ENCODE assay signal across 24 cellular contexts in the genomic region with DNA sequence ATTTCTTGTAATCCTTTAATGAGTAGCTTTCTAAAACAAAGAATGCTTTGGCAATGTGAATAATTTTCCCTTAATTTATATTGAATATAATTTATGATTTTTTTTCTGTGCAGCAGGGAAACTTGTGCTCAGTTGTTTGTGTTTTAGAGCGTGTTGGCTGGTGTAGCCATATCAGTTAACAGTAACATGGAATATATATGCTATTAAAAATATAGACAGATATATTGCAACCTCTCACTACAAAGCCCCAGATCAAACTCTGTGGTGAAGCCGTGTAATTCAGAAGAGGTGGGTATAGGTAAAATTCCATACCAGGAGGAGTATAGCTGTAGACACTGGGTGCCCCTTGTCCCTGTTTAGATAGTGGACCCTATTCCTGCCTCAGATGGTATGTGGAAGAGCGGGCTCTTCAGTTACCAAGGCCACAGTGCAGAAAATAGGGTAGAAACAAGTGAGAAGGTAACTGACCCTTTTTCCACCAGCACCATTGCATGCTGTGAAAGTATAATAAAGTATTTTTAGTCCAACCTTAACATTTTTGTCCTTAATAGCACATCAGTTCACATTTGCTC. TPM values are rescaled to one million over a fixed set of nuclear protein-coding genes. Genes with fewer than 3 reads are reported as not detected.
DNase-seq lines count a peak whose midpoint lies in the region; ATAC-seq and TF ChIP-seq lines count a peak whose summit lies in the region.
"Had no signal": no experiment of that assay in that cellular context is flagged by ENCODE, and none has a peak within 500 bp of the region (broad histone marks: within the 10 kb centered on the region; RNA-seq: fewer than 3 reads in every experiment).

No MANE protein-coding gene starts in this region.

- no peak overlapping the region for H3K9ac ChIP-seq in KMS-11

- no peak overlapping the region for H3K27ac ChIP-seq in KMS-11
- H3K27ac ChIP-seq in heart right ventricle: peak overlapping the region; percentile 46 to 83 (median 78)
- H3K27ac ChIP-seq in gastrocnemius medialis: peak overlapping the region; percentile 82 to 91 (median 90)
- H3K27ac ChIP-seq: SK-N-MC, upper lobe of right lung had no signal

- no peak for DNase-seq in heart right ventricle
- no peak for DNase-seq in gastrocnemius medialis
- no peak for DNase-seq in stimulated activated CD4-positive, alpha-beta T cell treated with anti-CD3 and anti-CD28 coated beads, Interleukin-1b, Interleukin-23, amount 100 ng/mL, for 48 hours
- no peak for DNase-seq in activated naive CD4-positive, alpha-beta T cell treated with anti-CD3 and anti-CD28 coated beads, Interleukin-2, amount 50 U/mL, for 16 hours
- no peak for DNase-seq in AG08396 (ENCODE audit: low spot score)
- DNase-seq: activated CD4-positive, CD25-positive, alpha-beta regulatory T cell; activated CD8-positive, alpha-beta T cell treated with anti-CD3 and anti-CD28 coated beads for 36 hours; activated T-cell treated with anti-CD3 and anti-CD28 coated beads, Interleukin-2, amount 50 U/mL, for 4 hours; COR-L47; effector CD4-positive, alpha-beta T cell; NCI-H1105 treated with DMSO at 0.1 percent for 48 hours; NCI-H2081 treated with DMSO at 0.1 percent for 48 hours; NCI-H446 treated with DMSO at 0.1 percent for 48 hours; small intestine; stimulated activated CD4-positive, alpha-beta T cell treated with anti-CD3 and anti-CD28 coated beads, Interleukin-4, amount 100 ng/mL, for 24 hours; upper lobe of right lung had no signal

- H3K27me3 ChIP-seq in KMS-11 (ENCODE audit: insufficient read depth, low read depth) (no peaks in the 10 kb centered on the region), heart right ventricle (no peaks in the 10 kb centered on the region), gastrocnemius medialis (no peaks in the 10 kb centered on the region)
- H3K27me3 ChIP-seq: ascending aorta, upper lobe of right lung had no signal

- no peak for TF ChIP-seq POLR2A in gastrocnemius medialis (IDR thresholded peaks at IDR 0.05)

- TF ChIP-seq CTCF in KMS-11 (conservative IDR thresholded peaks at IDR 0.05; ENCODE audit: low read depth, low read length) (no peak), heart right ventricle (IDR thresholded peaks at IDR 0.05) (no peak), gastrocnemius medialis (IDR thresholded peaks at IDR 0.05 in 4 of 5, conservative IDR thresholded peaks at IDR 0.05 in 1 of 5) (no peak)

- ATAC-seq in GM18909 (IDR thresholded peaks at IDR 0.05; ENCODE audit: poor library complexity, unreplicated experiment) (peak; percentile 14), heart right ventricle (peak in 7 of 8 donors; percentile 39 to 81 (median 65)), gastrocnemius medialis (peak; percentile 51 to 80), HG03045 (IDR thresholded peaks at IDR 0.05; ENCODE audit: unreplicated experiment) (no peak)
- ATAC-seq: activated CD8-positive, alpha-beta T cell treated with anti-CD3 and anti-CD28 coated beads for 36 hours; activated T-cell treated with anti-CD3 and anti-CD28 coated beads, Interleukin-2, amount 50 U/mL, for 4 hours; esophagus mucosa had no signal

- no peak overlapping the region for H2AFZ ChIP-seq in KMS-11 (ENCODE audit: low read depth)

- H3K36me3 ChIP-seq in KMS-11 (ENCODE audit: insufficient read depth) (no peaks in the 10 kb centered on the region), heart right ventricle (peaks cover 0 to 6% (median 0%) of the 10 kb centered on the region in 9 donors), gastrocnemius medialis (no peaks in the 10 kb centered on the region)
- H3K36me3 ChIP-seq: ascending aorta, upper lobe of right lung had no signal

- H3K4me1 ChIP-seq in KMS-11 (ENCODE audit: low read depth, poor library complexity, severe bottlenecking) (peaks cover 19% of the 10 kb centered on the region), heart right ventricle (peaks cover 3 to 29% (median 11%) of the 10 kb centered on the region in 9 donors), gastrocnemius medialis (peaks cover 17 to 21% of the 10 kb centered on the region in 2 donors)

- H3K9me3 ChIP-seq in heart right ventricle (peaks cover 0 to 12% (median 6%) of the 10 kb centered on the region in 11 donors), gastrocnemius medialis (no peaks in the 10 kb centered on the region)
- H3K9me3 ChIP-seq: ascending aorta, upper lobe of right lung had no signal

- H3K4me2 ChIP-seq in KMS-11: peak overlapping the region; percentile 11

- no peaks in the 10 kb centered on the region for H3K79me2 ChIP-seq in KMS-11 (ENCODE audit: insufficient read depth, low read depth)

- in situ Hi-C loops in gastrocnemius medialis (cut with MboI; ENCODE audit: low sequenced_read_pairs in 4 of 4): no loop called here

- 56 to 63% methylated on average over 3 of the region's 3 CpGs for WGBS in heart right ventricle, 2 donors

- intact Hi-C loops in heart right ventricle (cut with DNase I): no loop called here
- intact Hi-C loops in gastrocnemius medialis (cut with DNase I; ENCODE audit: low total_unique reads): loop anchor here (1.0 kb wide), 1 partner anchor 141 kb away; the partner anchor contains the start of gene FAM98A

- no peaks in the 10 kb centered on the region for H4K20me1 ChIP-seq in KMS-11 (ENCODE audit: insufficient read depth)

- no peak overlapping the region for H3K4me3 ChIP-seq in KMS-11 (IDR thresholded peaks at IDR 0.05; ENCODE audit: insufficient read depth, low read depth, low read length)
- H3K4me3 ChIP-seq in heart right ventricle: peak overlapping the region in 9 of 10 donors; percentile 21 to 51 (median 43)
- peak overlapping the region; percentile 18 to 60 (median 48) for H3K4me3 ChIP-seq in gastrocnemius medialis
- H3K4me3 ChIP-seq: ascending aorta, SK-N-MC, upper lobe of right lung had no signal

RNA-seq across cellular contexts. Expression of gene RASGRP3, which starts 18.1 kb away (rescaled TPM):
- total RNA-seq in heart right ventricle (10 to 100 TPM; 46.9 to 77.4 (median 66.4) TPM), gastrocnemius medialis (10 to 100 TPM; 10.0 to 22.5 (median 12.1) TPM)
- 10 to 100 TPM; 14.9 to 22.4 TPM for polyA plus RNA-seq in heart right ventricle
- total RNA-seq: H1, progenitor cell of endocrine pancreas had no signal
